14 cellular contexts compared by ENCODE assay signal in the genomic region with DNA sequence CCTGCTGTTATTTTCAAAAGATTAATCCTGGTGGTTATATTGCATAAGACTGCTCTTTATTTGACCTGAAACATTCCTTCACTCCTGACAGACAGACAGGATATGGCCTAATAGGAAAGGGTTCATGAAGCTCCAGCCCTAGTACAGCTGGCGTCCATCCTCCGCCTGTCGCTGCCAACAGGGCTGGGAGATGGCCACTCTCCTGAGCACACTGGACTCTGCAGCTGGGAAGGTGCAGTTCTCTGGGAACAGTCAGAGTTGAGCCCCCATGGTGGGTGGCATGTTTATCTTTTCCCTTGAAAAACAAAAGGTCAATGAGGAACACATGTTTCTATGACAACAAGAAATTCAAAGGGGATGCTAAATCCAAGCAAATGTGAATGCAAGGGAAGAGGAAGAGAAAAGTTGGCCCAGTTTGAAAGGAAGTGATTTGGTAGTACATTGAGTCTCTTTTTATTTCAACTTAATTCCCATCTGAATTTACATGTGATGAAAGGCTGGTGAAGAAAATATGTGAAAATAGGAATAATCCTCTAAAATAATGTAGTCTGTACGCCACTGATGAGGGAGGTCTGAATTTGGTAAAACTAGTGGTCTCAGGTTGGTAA.
DNase-seq lines count a peak whose midpoint lies in the region; ATAC-seq and TF ChIP-seq lines count a peak whose summit lies in the region.
"Had no signal": no experiment of that assay in that cellular context is flagged by ENCODE, and none has a peak within 500 bp of the region (broad histone marks: within the 10 kb centered on the region; RNA-seq: fewer than 3 reads in every experiment).

No MANE protein-coding gene starts in this region.

- DNase-seq in NCI-H345 (lab: John Stamatoyannopoulos, UW) (peak; percentile 0), NCI-H345 treated with DMSO at 0.1 percent for 48 hours (lab: John Stamatoyannopoulos, UW; ENCODE audit: unreplicated experiment) (no peak), cardiac septum (ENCODE audit: low spot score) (peak; percentile 77), aorta (peak in 1 of 2 donors; percentile 49), NCI-H2196 (lab: John Stamatoyannopoulos, UW; ENCODE audit: unreplicated experiment) (no peak), Karpas-422 (no peak)
- DNase-seq in stimulated activated CD4-positive, alpha-beta T cell treated with anti-CD3 and anti-CD28 coated beads, Interleukin-2, amount 100 ng/mL, for 24 hours: no peak
- DNase-seq: Calu3; effector CD4-positive, alpha-beta T cell; NCI-H1436 treated with DMSO at 0.1 percent for 48 hours; T-helper 2 cell had no signal

- H3K9me3 Mint-ChIP-seq in nephron: peaks cover 6% of the 10 kb centered on the region

- peak overlapping the region in 1 of 2 donors; percentile 63 for H3K27ac ChIP-seq in aorta (ENCODE audit: low read depth in 1 of 2, low read length in 2 of 2)
- no peak overlapping the region for H3K27ac ChIP-seq in Karpas-422 (ENCODE audit: low read length)
- H3K27ac ChIP-seq: 22Rv1 had no signal

- no peak overlapping the region for H3K9ac ChIP-seq in Karpas-422 (ENCODE audit: low read length)

- no peaks in the 10 kb centered on the region for H3K9me3 ChIP-seq in aorta (ENCODE audit: control insufficient read depth, low read length)
- H3K9me3 ChIP-seq in Karpas-422 (ENCODE audit: low read length): no peaks in the 10 kb centered on the region

- H3K4me3 Mint-ChIP-seq in nephron: no peak overlapping the region
- H3K4me3 Mint-ChIP-seq: activated naive CD8-positive, alpha-beta T cell had no signal

- no peaks in the 10 kb centered on the region for H3K79me2 ChIP-seq in Karpas-422 (ENCODE audit: low read length)

- no peak overlapping the region for H3K4me2 ChIP-seq in Karpas-422 (ENCODE audit: low read depth, low read length, poor library complexity, severe bottlenecking)

- intact Hi-C loops in cardiac septum (cut with DNase I) (no loop called here), aorta (cut with DNase I) (no loop called here)

- no peak overlapping the region for H3K4me3 ChIP-seq in aorta (ENCODE audit: low read length in 2 of 2)
- no peak overlapping the region for H3K4me3 ChIP-seq in Karpas-422 (ENCODE audit: low read length)

- 88 to 97% methylated on average over 4 of the region's 4 CpGs for WGBS in aorta, 2 donors

- TF ChIP-seq CTCF in nephron (IDR thresholded peaks at IDR 0.05; ENCODE audit: unreplicated experiment in 3 of 3): no peak

- H3K36me3 Mint-ChIP-seq in nephron (ENCODE audit: low read depth): no peaks in the 10 kb centered on the region
- H3K36me3 Mint-ChIP-seq: activated naive CD8-positive, alpha-beta T cell had no signal

- no peaks in the 10 kb centered on the region for H3K9me2 ChIP-seq in Karpas-422 (replicated peaks; ENCODE audit: insufficient read depth, low read length)

- no peaks in the 10 kb centered on the region for H4K20me1 ChIP-seq in Karpas-422 (ENCODE audit: insufficient read depth, low read depth, low read length)

- H3K27ac Mint-ChIP-seq in nephron: peak overlapping the region; percentile 28 to 98 (median 92)
- H3K27ac Mint-ChIP-seq: activated naive CD8-positive, alpha-beta T cell had no signal

- H2AFZ ChIP-seq in Karpas-422 (ENCODE audit: low read length): no peak overlapping the region

- H3K27me3 Mint-ChIP-seq in nephron (ENCODE audit: low read depth): no peaks in the 10 kb centered on the region

- peak; percentile 71 for ATAC-seq in aorta (ENCODE audit: low FRiP score)

- peaks cover 62% of the 10 kb centered on the region for H3K4me1 Mint-ChIP-seq in nephron

- H3K36me3 ChIP-seq in aorta (ENCODE audit: control insufficient read depth in 1 of 2, insufficient read depth in 2 of 2, low read length in 1 of 2) (no peaks in the 10 kb centered on the region), Karpas-422 (ENCODE audit: insufficient read depth, low read length) (no peaks in the 10 kb centered on the region)

- no peaks in the 10 kb centered on the region for H3K27me3 ChIP-seq in aorta (ENCODE audit: control insufficient read depth in 1 of 2, insufficient read depth in 2 of 2, low read length in 1 of 2)
- no peaks in the 10 kb centered on the region for H3K27me3 ChIP-seq in Karpas-422 (ENCODE audit: low read length)

- peaks cover 0 to 4% of the 10 kb centered on the region in 2 donors for H3K4me1 ChIP-seq in aorta (ENCODE audit: control insufficient read depth in 1 of 2, insufficient read depth in 2 of 2, low read length in 2 of 2)
- peaks cover 24% of the 10 kb centered on the region for H3K4me1 ChIP-seq in Karpas-422 (ENCODE audit: low read length)

Comparison
In these comparisons a context has a peak if more than half of its experiments do, and no peak if none do; other contexts are left out.
1. DNase-seq: peak in NCI-H345 (single experiment) and cardiac septum (single experiment); none in NCI-H345 treated with DMSO at 0.1 percent for 48 hours (single experiment), NCI-H2196 (single experiment), Karpas-422 (single experiment) and stimulated activated CD4-positive, alpha-beta T cell treated with anti-CD3 and anti-CD28 coated beads, Interleukin-2, amount 100 ng/mL, for 24 hours (0 of 2).